ENCODE assay signal across 8 cellular contexts in genomic region chr1:28552482-28553228, GRCh38. TPM values are rescaled to one million over a fixed set of nuclear protein-coding genes. Genes with fewer than 3 reads are reported as not detected.
A peak's percentile ranks its signal among the peaks of the same experiment; 100 is the strongest.
DNase-seq lines count a peak whose midpoint lies in the region; ATAC-seq and TF ChIP-seq lines count a peak whose summit lies in the region.

Gene TRNAU1AP (plus strand): TSS chr1:28553085. CDS start chr1:28553111, 26 bp downstream.

- H3K36me3 ChIP-seq in PC-3 (ENCODE audit: low read depth, low read length) (no peaks in the 10 kb centered on the region; the same call in 1 of the 2 replicates), mucosa of descending colon (ENCODE audit: low read depth) (no peaks in the 10 kb centered on the region)

- CTCF ChIA-PET in PC-3 (lab: Charles Lee) = no interaction called here

- H3K4me1 ChIP-seq in PC-3 (ENCODE audit: insufficient read depth, low read length) (peaks cover 8% of the 10 kb centered on the region; the same call in 1 of the 2 replicates), mucosa of descending colon (ENCODE audit: low read depth) (peaks cover 10% of the 10 kb centered on the region)

- H3K4me2 ChIP-seq in PC-3 (ENCODE audit: low read length) = peak within 1 kb of the TSS; percentile 91

- H3K79me2 ChIP-seq in PC-3 (ENCODE audit: low read length) = peaks cover 12% of the 10 kb centered on the region

- POLR2A ChIA-PET in PC-3 (lab: Charles Lee; ENCODE audit: unreplicated experiment) = interaction anchor here (1.9 kb wide), 1 partner anchor 29 kb away, joined by 6 read pairs; no protein-coding TSS in a partner anchor

- H3F3A ChIP-seq in PC-3 (ENCODE audit: low read length, unreplicated experiment) = no peaks in the 10 kb centered on the region

- no peaks in the 10 kb centered on the region for H3K27me3 ChIP-seq in PC-3 (ENCODE audit: low read length)

- no peaks in the 10 kb centered on the region for H3K9me2 ChIP-seq in PC-3 (replicated peaks; ENCODE audit: low read length)

- no peaks in the 10 kb centered on the region for H4K20me1 ChIP-seq in PC-3 (ENCODE audit: low read length)

- intact Hi-C loops in PC-3 (cut with micrococcal nuclease) (loop anchor here (1.0 to 2.0 kb wide), 3 partner anchors 29 to 50 kb away; no protein-coding TSS in a partner anchor), mucosa of descending colon (cut with DNase I, micrococcal nuclease) (no loop called here)

- TF ChIP-seq CTCF in PC-3 (conservative IDR thresholded peaks at IDR 0.05; ENCODE audit: low read depth, low read length) = no peak
- TF ChIP-seq CTCF in mucosa of descending colon (IDR thresholded peaks at IDR 0.05) = no peak

- peak; percentile 100 for DNase-seq in DMS153 treated with DMSO at 0.1 percent for 48 hours (lab: John Stamatoyannopoulos, UW; ENCODE audit: unreplicated experiment)
- peak; percentile 94 for DNase-seq in Jurkat, Clone E6-1 (ENCODE audit: low read depth, low spot score)
- DNase-seq in PC-3 = peak; percentile 98
- DNase-seq in activated T-cell treated with anti-CD3 and anti-CD28 coated beads for 48 hours (ENCODE audit: low read depth) = peak; percentile 98
- peak; percentile 85 for DNase-seq in epithelial cell of prostate (ENCODE audit: low read depth, low spot score)
- DNase-seq in mucosa of descending colon = peak; percentile 98 to 99 (median 98)
- peak; percentile 94 to 95 for DNase-seq in stimulated activated CD8-positive, alpha-beta memory T cell treated with anti-CD3 and anti-CD28 coated beads, Interleukin-4, amount 100 ng/mL, for 1 hour (ENCODE audit: low read depth in 2 of 2, low spot score in 1 of 2)

- H3K4me3 ChIP-seq in Jurkat, Clone E6-1 (ENCODE audit: low read length) = peak within 1 kb of the TSS; percentile 93
- H3K4me3 ChIP-seq in PC-3 (ENCODE audit: low read length) (peak within 1 kb of the TSS; percentile 95), mucosa of descending colon (peak within 1 kb of the TSS; percentile 69)

- ATAC-seq in GM21619 (IDR thresholded peaks at IDR 0.05; ENCODE audit: unreplicated experiment) (peak; percentile 88), PC-3 (peak; percentile 92), mucosa of descending colon (peak; percentile 98)

- peak within 1 kb of the TSS; percentile 96 for H2AFZ ChIP-seq in PC-3 (ENCODE audit: low read length)

- H3K27ac ChIP-seq in PC-3 (ENCODE audit: low read length) = peak within 1 kb of the TSS; percentile 45
- H3K27ac ChIP-seq in epithelial cell of prostate = peak within 1 kb of the TSS; percentile 60

- no peaks in the 10 kb centered on the region for H3K9me3 ChIP-seq in PC-3 (ENCODE audit: low read length)
- no peaks in the 10 kb centered on the region for H3K9me3 ChIP-seq in mucosa of descending colon

- BruUV-seq in PC-3 (replicated peaks; lab: Mats Ljungman, UMichigan) = TSS peak; percentile 96

- peak within 1 kb of the TSS; percentile 92 for H3K9ac ChIP-seq in PC-3 (ENCODE audit: low read length)

RNA-seq across cellular contexts. Expression of gene TRNAU1AP, which starts in this region (rescaled TPM):
- 45.5 TPM for polyA plus RNA-seq in Jurkat, Clone E6-1 (2012; ENCODE audit: insufficient read depth, insufficient read length)
- total RNA-seq in PC-3 (2014; rRNA removed) = 19.6 and 27.2 TPM in 2 replicates
- 10 to 100 TPM; 13.1 to 20.9 (median 16.0) TPM for total RNA-seq in mucosa of descending colon

Comparison
In these comparisons a context has a peak if more than half of its experiments do, and no peak if none do; other contexts are left out.
1. Peak in every context shown above with its lines: DNase-seq, ATAC-seq, H3K4me3 ChIP-seq and H3K27ac ChIP-seq.